ENCODE assay signal across 28 cellular contexts in the genomic region with DNA sequence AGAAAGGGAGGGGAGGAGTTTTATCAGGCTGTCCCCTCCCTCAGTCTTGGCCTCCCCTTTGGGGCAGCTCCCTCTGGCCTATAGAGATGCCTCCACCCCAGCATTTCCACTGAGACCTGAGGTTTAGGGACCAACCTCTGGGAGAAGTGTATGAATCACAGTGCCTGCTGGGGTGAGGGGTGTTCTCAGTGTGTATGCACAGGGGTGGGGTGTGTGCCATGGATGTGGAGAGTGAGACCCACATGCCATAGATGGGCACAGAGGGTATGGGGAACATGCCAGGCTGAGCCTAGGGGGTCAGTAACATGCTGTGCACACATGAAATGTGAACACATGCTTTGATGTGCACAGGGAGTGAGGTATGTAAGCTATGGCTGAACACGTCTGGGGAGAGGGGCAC. TPM values are rescaled to one million over a fixed set of nuclear protein-coding genes. Genes with fewer than 3 reads are reported as not detected.
"Had no signal": no experiment of that assay in that cellular context is flagged by ENCODE, and none has a peak within 500 bp of the region (broad histone marks: within the 10 kb centered on the region; RNA-seq: fewer than 3 reads in every experiment).

No MANE protein-coding gene starts in this region.

- H3K4me1 ChIP-seq: parathyroid adenoma had no signal

- H3K9me3 ChIP-seq: thoracic aorta, upper lobe of right lung had no signal

- H3K27me3 ChIP-seq: upper lobe of right lung had no signal

- H3K4me3 ChIP-seq: smooth muscle cell, thoracic aorta, upper lobe of right lung had no signal

- H3K9ac ChIP-seq: parathyroid adenoma had no signal

- H3K36me3 ChIP-seq: thoracic aorta had no signal

- DNase-seq: activated B cell treated with CpG ODN at 0.5 μM for 24 hours; activated CD4-positive, alpha-beta T cell treated with anti-CD3 and anti-CD28 coated beads for 36 hours; activated CD4-positive, alpha-beta T cell treated with anti-CD3 and anti-CD28 coated beads, Interleukin-2, amount 50 U/mL, for 4 hours; activated CD8-positive, alpha-beta memory T cell treated with anti-CD3 and anti-CD28 coated beads for 24 hours; activated CD8-positive, alpha-beta memory T cell treated with anti-CD3 and anti-CD28 coated beads, Interleukin-2, amount 50 U/mL, for 4 hours; activated naive CD4-positive, alpha-beta T cell treated with anti-CD3 and anti-CD28 coated beads for 36 hours; activated naive CD8-positive, alpha-beta T cell treated with anti-CD3 and anti-CD28 coated beads, Interleukin-2, amount 10 ng/mL, durations not matched to agents 7 days and 5 days; activated T-cell treated with anti-CD3 and anti-CD28 coated beads, Interleukin-2, amount 50 U/mL, for 48 hours; amniotic stem cell; cerebellar nuclear complex; cortex of kidney; foreskin melanocyte; stimulated activated CD4-positive, alpha-beta T cell treated with anti-CD3 and anti-CD28 coated beads, Interleukin-2, amount 100 ng/mL, for 48 hours; stimulated activated CD8-positive, alpha-beta memory T cell treated with anti-CD3 and anti-CD28 coated beads, Interleukin-4, amount 100 ng/mL, for 48 hours; stimulated activated naive CD4-positive, alpha-beta T cell; T1000; upper lobe of right lung had no signal

- H3K27ac ChIP-seq: parathyroid adenoma, thoracic aorta, upper lobe of right lung had no signal

- ATAC-seq: activated CD4-positive, alpha-beta T cell treated with anti-CD3 and anti-CD28 coated beads for 36 hours; esophagus mucosa; natural killer cell treated with Interleukin-12 subunit alpha and Interleukin-12 subunit beta and Interleukin-15 and Interleukin-18, amount 100 ng/mL, for 72 hours; sciatic nerve; upper lobe of right lung had no signal

- FAIRE-seq: bronchial epithelial cell, endothelial cell of umbilical vein had no signal

RNA-seq across cellular contexts. Expression of a gene that starts 12.4 kb away (rescaled TPM):
- total RNA-seq: activated B cell treated with CpG ODN at 0.5 μM for 24 hours; activated CD4-positive, alpha-beta T cell treated with anti-CD3 and anti-CD28 coated beads for 36 hours; activated naive CD4-positive, alpha-beta T cell treated with anti-CD3 and anti-CD28 coated beads for 36 hours; bronchial epithelial cell; endothelial cell of umbilical vein; esophagus mucosa; kidney epithelial cell; liver; natural killer cell treated with Interleukin-12 subunit alpha and Interleukin-12 subunit beta and Interleukin-15 and Interleukin-18, amount 100 ng/mL, for 72 hours; sciatic nerve; smooth muscle cell; thoracic aorta; upper lobe of right lung had no signal
- polyA plus RNA-seq: endothelial cell of umbilical vein, liver, smooth muscle cell had no signal

RNA-seq across cellular contexts. Expression of a gene that starts 12.4 kb away (rescaled TPM):
- total RNA-seq: bronchial epithelial cell had no signal
- polyA plus RNA-seq: smooth muscle cell had no signal

RNA-seq across cellular contexts. Expression of a gene that starts 55.5 kb away (rescaled TPM):
- total RNA-seq: activated B cell treated with CpG ODN at 0.5 μM for 24 hours; activated CD4-positive, alpha-beta T cell treated with anti-CD3 and anti-CD28 coated beads for 36 hours; activated naive CD4-positive, alpha-beta T cell treated with anti-CD3 and anti-CD28 coated beads for 36 hours; activated naive CD8-positive, alpha-beta T cell treated with anti-CD3 and anti-CD28 coated beads, Interleukin-2, amount 10 ng/mL, durations not matched to agents 7 days and 5 days; bronchial epithelial cell; endothelial cell of umbilical vein; esophagus mucosa; kidney epithelial cell; natural killer cell treated with Interleukin-12 subunit alpha and Interleukin-12 subunit beta and Interleukin-15 and Interleukin-18, amount 100 ng/mL, for 72 hours; pulmonary artery endothelial cell; sciatic nerve; smooth muscle cell; thoracic aorta; upper lobe of right lung had no signal
- polyA plus RNA-seq: endothelial cell of umbilical vein, liver, smooth muscle cell had no signal
